21 cellular contexts compared by ENCODE assay signal in genomic region chr19:4675346-4675745, GRCh38. TPM values are rescaled to one million over a fixed set of nuclear protein-coding genes. Genes with fewer than 3 reads are reported as not detected.
DNase-seq lines count a peak whose midpoint lies in the region; ATAC-seq, FAIRE-seq and TF ChIP-seq lines count a peak whose summit lies in the region.
"Had no signal": no experiment of that assay in that cellular context is flagged by ENCODE, and none has a peak within 500 bp of the region (broad histone marks: within the 10 kb centered on the region; RNA-seq: fewer than 3 reads in every experiment).

No MANE protein-coding gene starts in this region.

- no peaks in the 10 kb centered on the region; the same call in 1 of the 2 replicates for H4K20me1 ChIP-seq in IMR-90 (ENCODE audit: insufficient read depth, low read length)
- no peaks in the 10 kb centered on the region for H4K20me1 ChIP-seq in GM12878 (ENCODE audit: control insufficient read depth, insufficient read depth)
- peaks cover 7% of the 10 kb centered on the region for H4K20me1 ChIP-seq in osteoblast (ENCODE audit: insufficient read depth, low read length)

- no peak overlapping the region for H3K18ac ChIP-seq in IMR-90 (ENCODE audit: low read depth, low read length)

- H4K5ac ChIP-seq in IMR-90 (ENCODE audit: low read depth, low read length) = no peak overlapping the region

- H3K9ac ChIP-seq in IMR-90 (ENCODE audit: low read depth, low read length) (no peak overlapping the region), GM12878 (ENCODE audit: control insufficient read depth, insufficient read depth, low read length) (no peak overlapping the region)
- H3K9ac ChIP-seq: GM23248, KMS-11, SK-N-SH had no signal

- H2AFZ ChIP-seq in IMR-90 (replicated peaks; ENCODE audit: low read length, poor library complexity) (no peak overlapping the region), GM12878 (ENCODE audit: control insufficient read depth, low read depth, low read length) (no peak overlapping the region), osteoblast (ENCODE audit: low read length) (no peak overlapping the region)
- H2AFZ ChIP-seq: GM23248 had no signal

- BruUV-seq in A673 (replicated peaks; lab: Mats Ljungman, UMichigan) (TSS peak; percentile 95), IMR-90 (replicated peaks; lab: Mats Ljungman, UMichigan) (TSS peak; percentile 96), GM12878 (replicated peaks; lab: Mats Ljungman, UMichigan) (TSS peak; percentile 94)

- H3K4ac ChIP-seq in IMR-90 (ENCODE audit: low read depth, low read length) = no peak overlapping the region

- no peak overlapping the region for H3K23ac ChIP-seq in IMR-90 (ENCODE audit: low read depth, low read length)

- no peaks in the 10 kb centered on the region for H3K9me1 ChIP-seq in IMR-90 (ENCODE audit: insufficient read depth, low read length)

- WGBS in IMR-90 (ENCODE audit: extremely low coverage in 2 of 2, insufficient read length in 1 of 2), 2 experiments = 87% methylated on average over 6 of the region's 16 CpGs; no CpG with 5 or more reads in 1 of the 2 experiments
- WGBS in GM12878 (ENCODE audit: insufficient coverage, insufficient replicate concordance, low lambda C conversion rate, missing lambda C conversion rate) = 98% methylated on average over 14 of the region's 16 CpGs

- no peak overlapping the region for H4K91ac ChIP-seq in IMR-90 (ENCODE audit: insufficient read depth, low read depth, low read length)

- RAD21 ChIA-PET in GM12878 (lab: Charles Lee; ENCODE audit: unreplicated experiment) = no interaction called here

- no peak overlapping the region for H2BK120ac ChIP-seq in IMR-90 (ENCODE audit: low read depth, low read length)

- no peak overlapping the region for H2BK5ac ChIP-seq in IMR-90 (ENCODE audit: low read depth, low read length, poor library complexity, severe bottlenecking)

- no peaks in the 10 kb centered on the region; a peak in 1 of 4 replicates for H3K79me1 ChIP-seq in IMR-90 (ENCODE audit: low read depth in 1 of 2, low read length in 2 of 2)

- H3K36me3 ChIP-seq in A673 (ENCODE audit: insufficient read depth, low read length, poor library complexity, severe bottlenecking) = no peaks in the 10 kb centered on the region
- peaks cover 26% of the 10 kb centered on the region for H3K36me3 ChIP-seq in IMR-90 (ENCODE audit: control insufficient read depth, insufficient read depth, low read length)
- peaks cover 0 to 6% of the 10 kb centered on the region in 2 experiments; a peak in 3 of 4 replicates for H3K36me3 ChIP-seq in GM12878 (ENCODE audit: control insufficient read depth in 2 of 2, insufficient read depth in 2 of 2, low read length in 1 of 2)
- peaks cover 26% of the 10 kb centered on the region for H3K36me3 ChIP-seq in osteoblast (ENCODE audit: insufficient read depth, low read length)

- H3K4me2 ChIP-seq in IMR-90 (ENCODE audit: low read depth, low read length) (no peak overlapping the region), GM12878 (ENCODE audit: control insufficient read depth, insufficient read depth) (no peak overlapping the region), osteoblast (ENCODE audit: insufficient read depth, low read length) (no peak overlapping the region)
- H3K4me2 ChIP-seq: A549, KMS-11, SK-N-SH had no signal

- no peak overlapping the region for H2AK9ac ChIP-seq in IMR-90 (replicated peaks; ENCODE audit: low read depth, low read length, poor library complexity)

- no peaks in the 10 kb centered on the region for H3K27me3 ChIP-seq in A673 (replicated peaks; ENCODE audit: insufficient read depth, low read depth, low read length, poor library complexity)
- H3K27me3 ChIP-seq in IMR-90 (ENCODE audit: control insufficient read depth, insufficient read depth, low read length) = no peaks in the 10 kb centered on the region
- H3K27me3 ChIP-seq in GM12878 (replicated peaks in 1 of 2; ENCODE audit: control insufficient read depth in 2 of 2, insufficient read depth in 2 of 2, low read length in 1 of 2) = no peaks in the 10 kb centered on the region
- no peaks in the 10 kb centered on the region for H3K27me3 ChIP-seq in osteoblast (ENCODE audit: insufficient read depth, low read length)
- H3K27me3 ChIP-seq: BE2C had no signal

- no peak for TF ChIP-seq EP300 in GM12878 (IDR thresholded peaks at IDR 0.05; ENCODE audit: borderline replicate concordance in 1 of 2, control insufficient read depth in 1 of 2, low read depth in 2 of 2, low read length in 2 of 2)

- TF ChIP-seq POLR2A in IMR-90 (IDR thresholded peaks at IDR 0.05; ENCODE audit: low read depth, low read length) (no peak), GM12878 (IDR thresholded peaks at IDR 0.05; ENCODE audit: low read depth, low read length) (no peak)

- TF ChIP-seq RAD21 in IMR-90 (IDR thresholded peaks at IDR 0.05; ENCODE audit: low read length) (no peak), GM12878 (IDR thresholded peaks at IDR 0.05; ENCODE audit: insufficient read depth, low read depth, low read length) (no peak)

- H3K79me2 ChIP-seq in GM12878 (ENCODE audit: control insufficient read depth, insufficient read depth, low read length) = no peaks in the 10 kb centered on the region
- no peaks in the 10 kb centered on the region for H3K79me2 ChIP-seq in osteoblast (ENCODE audit: insufficient read depth, low read length)

- H3K4me3 ChIP-seq in A673 (ENCODE audit: low read depth, low read length, poor library complexity, severe bottlenecking) (no peak overlapping the region), IMR-90 (ENCODE audit: insufficient read depth, low read depth, low read length) (no peak overlapping the region), GM12878 (no peak overlapping the region), osteoblast (ENCODE audit: insufficient read depth, low read length) (no peak overlapping the region)
- H3K4me3 ChIP-seq: A549, GM23248 had no signal

- dilution Hi-C loops in IMR-90 (cut with HindIII; ENCODE audit: low sequenced_read_pairs, unreplicated experiment) = no loop called here

- POLR2A ChIA-PET in A673 (lab: Charles Lee; ENCODE audit: low non-redundant PET) = no interaction called here
- POLR2A ChIA-PET in IMR-90 (lab: Charles Lee; ENCODE audit: unreplicated experiment) = no interaction called here
- POLR2A ChIA-PET in GM12878 (lab: Charles Lee) = no interaction called here

- TF ChIP-seq CTCF in A673 (conservative IDR thresholded peaks at IDR 0.05; ENCODE audit: low read depth, low read length) = no peak
- TF ChIP-seq CTCF in IMR-90 (conservative IDR thresholded peaks at IDR 0.05; ENCODE audit: low read depth, low read length) = no peak
- no peak for TF ChIP-seq CTCF in GM12878 (IDR thresholded peaks at IDR 0.05 in 2 of 3, conservative IDR thresholded peaks at IDR 0.05 in 1 of 3; ENCODE audit: control insufficient read depth in 2 of 3, extremely low read depth in 1 of 3, insufficient read depth in 1 of 3, low read depth in 3 of 3, low read length in 3 of 3)
- no peak for TF ChIP-seq CTCF in osteoblast (IDR thresholded peaks at IDR 0.05; ENCODE audit: extremely low read depth, low read depth, low read length)

- no peaks in the 10 kb centered on the region for H3K4me1 ChIP-seq in A673 (ENCODE audit: insufficient read depth, low read length, poor library complexity, severe bottlenecking)
- 0 out of 2 replicates have a peak, but pooled peaks cover 2% of the 10 kb centered on the region for H3K4me1 ChIP-seq in IMR-90 (ENCODE audit: control insufficient read depth, insufficient read depth, low read length)
- no peaks in the 10 kb centered on the region for H3K4me1 ChIP-seq in GM12878 (ENCODE audit: control insufficient read depth, insufficient read depth, low read length)
- peaks cover 6% of the 10 kb centered on the region for H3K4me1 ChIP-seq in osteoblast (ENCODE audit: insufficient read depth, low read length)

- intact Hi-C loops in A673 (cut with micrococcal nuclease; ENCODE audit: unreplicated experiment) (no loop called here), IMR-90 (cut with micrococcal nuclease) (no loop called here), GM12878 (cut with micrococcal nuclease; ENCODE audit: unreplicated experiment) (no loop called here)

- H4K8ac ChIP-seq in IMR-90 (ENCODE audit: low read depth in 2 of 2, low read length in 2 of 2) = no peak overlapping the region

- H3K56ac ChIP-seq in IMR-90 (ENCODE audit: extremely low read depth, insufficient read depth, low read length) = no peak overlapping the region

- SMC1A ChIA-PET in GM12878 (lab: Charles Lee; ENCODE audit: uncharacterized antibody, unreplicated experiment) = no interaction called here

- H2BK15ac ChIP-seq in IMR-90 (ENCODE audit: low read depth, low read length) = no peak overlapping the region

- H2AK5ac ChIP-seq in IMR-90 (ENCODE audit: low read depth, low read length) = no peak overlapping the region

- no peak for FAIRE-seq in GM12878 (lab: Jason Lieb, UNC)
- FAIRE-seq: A549 had no signal

- CTCF ChIA-PET in A673 (lab: Charles Lee) = interaction anchor here (0.6 kb wide), 1 partner anchor 100 kb away, joined by 3 read pairs; no protein-coding TSS in a partner anchor
- CTCF ChIA-PET in IMR-90 (lab: Yijun Ruan, JAX) = no interaction called here
- CTCF ChIA-PET in GM12878 (lab: Yijun Ruan, JAX) = no interaction called here

- H2BK20ac ChIP-seq in IMR-90 (ENCODE audit: low read depth, low read length) = no peak overlapping the region

- no peak overlapping the region for H3K14ac ChIP-seq in IMR-90 (replicated peaks; ENCODE audit: low read depth, low read length)

- in situ Hi-C loops in IMR-90 (cut with MboI; ENCODE audit: low sequenced_read_pairs) (no loop called here), GM12878 (cut with MboI) (no loop called here)

- DNase-seq in A673 (ENCODE audit: low spot score) (no peak), IMR-90 (no peak), GM12878 (ENCODE audit: low read depth, low spot score) (no peak), osteoblast (ENCODE audit: insufficient read length, low spot score, missing footprints) (peak; percentile 27), A172 (ENCODE audit: low spot score) (no peak)
- DNase-seq in activated effector memory CD4-positive, alpha-beta T cell treated with anti-CD3 and anti-CD28 coated beads, Interleukin-2, amount 50 U/mL, for 16 hours = no peak
- DNase-seq: BE2C; DMS79; GM23248; H9; NCI-H1105; NCI-H2029 treated with DMSO at 0.1 percent for 48 hours; NCI-H226; NCI-H524; NCI-H774; NK-92 treated with Interleukin-12 subunit alpha and Interleukin-12 subunit beta, amount 100 ng/mL, for 24 hours; SHP77 treated with DMSO at 0.1 percent for 48 hours; SK-N-SH had no signal

- H3K27ac ChIP-seq in A673 (ENCODE audit: low read depth, low read length, poor library complexity, severe bottlenecking) (no peak overlapping the region), IMR-90 (ENCODE audit: insufficient read depth, low read length) (no peak overlapping the region), GM12878 (ENCODE audit: control insufficient read depth, insufficient read depth) (no peak overlapping the region), osteoblast (ENCODE audit: low read depth, low read length) (no peak overlapping the region)
- H3K27ac ChIP-seq: A549, GM23248, KMS-11 had no signal

- H3K9me3 ChIP-seq in A673 (ENCODE audit: low read depth, low read length, poor library complexity, severe bottlenecking) (no peaks in the 10 kb centered on the region), IMR-90 (ENCODE audit: control insufficient read depth, insufficient read depth, low read length) (no peaks in the 10 kb centered on the region), GM12878 (replicated peaks; ENCODE audit: control insufficient read depth, insufficient read depth, low read length) (no peaks in the 10 kb centered on the region), osteoblast (ENCODE audit: low read depth, low read length) (no peaks in the 10 kb centered on the region)
- H3K9me3 ChIP-seq: A549, BE2C, SK-N-SH had no signal

- ATAC-seq in IMR-90 (ENCODE audit: low read depth) = no peak
- ATAC-seq in GM12878 = no peak
- ATAC-seq in GM18907 (IDR thresholded peaks at IDR 0.05; ENCODE audit: unreplicated experiment) = no peak
- ATAC-seq: A549 had no signal

RNA-seq across cellular contexts. Expression of gene MYDGF, which starts 5.2 kb away (rescaled TPM):
- total RNA-seq in A673 (2021) (128 TPM in 2 replicates), IMR-90 (2012; rRNA removed) (160 and 203 TPM in 2 replicates), GM12878 (2014; rRNA removed) (68.7 and 83.5 TPM in 2 replicates), GM12878 (2014; rRNA removed; fragmentation: Illumina TruSeq; extraction: Trizol) (46.0 and 50.2 TPM in 2 replicates), GM12878 (2021) (57.4 and 64.7 TPM in 2 replicates), osteoblast (152 and 161 TPM in 2 replicates)
- polyA plus RNA-seq in IMR-90 (2012; rRNA removed) (310 and 381 TPM in 2 replicates), GM12878 (2011; rRNA removed) (31.3 and 45.6 TPM in 2 replicates), GM12878 (2014; fragmentation: Illumina TruSeq; extraction: Trizol) (17.9 and 39.1 TPM in 2 replicates), GM12878 (2014; fragmentation: Nextera tagmentation; extraction: Ambion mirVana) (10 to 100 TPM in 1 of 2 experiments, 1 to 10 TPM in 1; 2.3 to 18.5 TPM), GM12878 (2014; rRNA removed) (92.8 and 96.7 TPM in 2 replicates), GM12878 (2016; fragmentation: Nextera tagmentation; extraction: Ambion mirVana) (100 to 1,000 TPM; 183 to 196 TPM)
- polyA plus RNA-seq in IMR-90 (2012; cell fraction: cytosol; rRNA removed) = 436 and 568 TPM in 2 replicates
- polyA plus RNA-seq in IMR-90 (2012; cell fraction: nucleus; rRNA removed; ENCODE audit: low replicate concordance) = 93.6 and 181 TPM in 2 replicates
- total RNA-seq in GM12878 (2013; cell fraction: nucleolus; rRNA removed) = 25.3 and 26.6 TPM in 2 replicates
- polyA plus RNA-seq in GM12878 (2011; ENCODE audit: low read depth) = 61.8 TPM
- 72.7 and 135 TPM in 2 replicates for polyA plus RNA-seq in GM12878 (2011; cell fraction: cytosol; rRNA removed)
- polyA plus RNA-seq in GM12878 (2011; cell fraction: nucleus; rRNA removed) = 44.9 and 47.5 TPM in 2 replicates
- polyA plus RNA-seq in GM12878 (2012) = 111 and 140 TPM in 2 replicates
- polyA minus RNA-seq in GM12878 (2011; rRNA and poly(A)+ RNA removed) = 15.4 and 26.8 TPM in 2 replicates
- 14.0 and 15.4 TPM in 2 replicates for polyA minus RNA-seq in GM12878 (2011; cell fraction: cytosol; rRNA and poly(A)+ RNA removed)
- polyA minus RNA-seq in GM12878 (2011; cell fraction: nucleus; rRNA and poly(A)+ RNA removed) = 7.4 and 12.1 TPM in 2 replicates
- 200 and 211 TPM in 2 replicates for total RNA-seq in A172 (2014; rRNA removed; shearing (Covaris generic))

RNA-seq across cellular contexts. Expression of gene TNFAIP8L1, which starts 36.0 kb away (rescaled TPM):
- total RNA-seq in A673 (2021) = 24.7 and 25.4 TPM in 2 replicates
- 2.5 and 3.1 TPM in 2 replicates for total RNA-seq in IMR-90 (2012; rRNA removed)
- 6.0 TPM in 2 replicates for polyA plus RNA-seq in IMR-90 (2012; rRNA removed)
- polyA plus RNA-seq in IMR-90 (2012; cell fraction: cytosol; rRNA removed) = 5.1 and 7.1 TPM in 2 replicates
- 2.3 and 2.9 TPM in 2 replicates for polyA plus RNA-seq in IMR-90 (2012; cell fraction: nucleus; rRNA removed; ENCODE audit: low replicate concordance)
- 17.9 and 19.3 TPM in 2 replicates for total RNA-seq in GM12878 (2013; cell fraction: nucleolus; rRNA removed)
- 5.0 TPM in 2 replicates for total RNA-seq in GM12878 (2014; rRNA removed)
- 8.3 and 8.7 TPM in 2 replicates for total RNA-seq in GM12878 (2014; rRNA removed; fragmentation: Illumina TruSeq; extraction: Trizol)
- 12.7 and 14.3 TPM in 2 replicates for total RNA-seq in GM12878 (2021)
- polyA plus RNA-seq in GM12878 (2011; ENCODE audit: low read depth) = 4.5 TPM
- 7.6 and 9.0 TPM in 2 replicates for polyA plus RNA-seq in GM12878 (2011; rRNA removed)
- polyA plus RNA-seq in GM12878 (2011; cell fraction: cytosol; rRNA removed) = 14.0 and 14.6 TPM in 2 replicates
- polyA plus RNA-seq in GM12878 (2011; cell fraction: nucleus; rRNA removed) = 4.2 and 6.9 TPM in 2 replicates
- polyA plus RNA-seq in GM12878 (2012) = 7.7 and 9.0 TPM in 2 replicates
- polyA plus RNA-seq in GM12878 (2014; fragmentation: Illumina TruSeq; extraction: Trizol) = 4.6 and 8.6 TPM in 2 replicates
- 1 to 10 TPM in 1 of 2 experiments, under 1 TPM in 1; 0.93 to 2.4 TPM for polyA plus RNA-seq in GM12878 (2014; fragmentation: Nextera tagmentation; extraction: Ambion mirVana)
- 12.4 and 13.1 TPM in 2 replicates for polyA plus RNA-seq in GM12878 (2014; rRNA removed)
- polyA plus RNA-seq in GM12878 (2016; fragmentation: Nextera tagmentation; extraction: Ambion mirVana) = 1 to 10 TPM; 8.3 to 9.2 TPM
- polyA minus RNA-seq in GM12878 (2011; rRNA and poly(A)+ RNA removed) = 6.7 and 13.4 TPM in 2 replicates
- polyA minus RNA-seq in GM12878 (2011; cell fraction: cytosol; rRNA and poly(A)+ RNA removed) = 5.9 and 6.3 TPM in 2 replicates
- polyA minus RNA-seq in GM12878 (2011; cell fraction: nucleus; rRNA and poly(A)+ RNA removed) = 4.1 and 6.6 TPM in 2 replicates
- total RNA-seq in osteoblast = 1.8 TPM in 2 replicates
- total RNA-seq in A172 (2014; rRNA removed; shearing (Covaris generic)) = 7.5 and 9.5 TPM in 2 replicates

RNA-seq across cellular contexts. Expression of gene DPP9, which starts 48.3 kb away (rescaled TPM):
- total RNA-seq in A673 (2021) = 60.2 and 65.7 TPM in 2 replicates
- total RNA-seq in IMR-90 (2012; rRNA removed) = 12.2 and 12.4 TPM in 2 replicates
- 33.0 and 37.3 TPM in 2 replicates for polyA plus RNA-seq in IMR-90 (2012; rRNA removed)
- 27.1 and 46.5 TPM in 2 replicates for polyA plus RNA-seq in IMR-90 (2012; cell fraction: cytosol; rRNA removed)
- 36.9 and 57.3 TPM in 2 replicates for polyA plus RNA-seq in IMR-90 (2012; cell fraction: nucleus; rRNA removed; ENCODE audit: low replicate concordance)
- 114 and 131 TPM in 2 replicates for total RNA-seq in GM12878 (2013; cell fraction: nucleolus; rRNA removed)
- total RNA-seq in GM12878 (2014; rRNA removed) = 32.3 and 35.7 TPM in 2 replicates
- total RNA-seq in GM12878 (2014; rRNA removed; fragmentation: Illumina TruSeq; extraction: Trizol) = 14.9 and 15.2 TPM in 2 replicates
- 54.5 and 58.6 TPM in 2 replicates for total RNA-seq in GM12878 (2021)
- 7.2 TPM for polyA plus RNA-seq in GM12878 (2011; ENCODE audit: low read depth)
- polyA plus RNA-seq in GM12878 (2011; rRNA removed) = 4.5 and 10.0 TPM in 2 replicates
- polyA plus RNA-seq in GM12878 (2011; cell fraction: cytosol; rRNA removed) = 13.7 and 15.7 TPM in 2 replicates
- 30.1 and 56.0 TPM in 2 replicates for polyA plus RNA-seq in GM12878 (2011; cell fraction: nucleus; rRNA removed)
- polyA plus RNA-seq in GM12878 (2012) = 22.3 and 28.0 TPM in 2 replicates
- polyA plus RNA-seq in GM12878 (2014; fragmentation: Illumina TruSeq; extraction: Trizol) = 11.4 and 24.1 TPM in 2 replicates
- polyA plus RNA-seq in GM12878 (2014; fragmentation: Nextera tagmentation; extraction: Ambion mirVana) = 1 to 10 TPM in 1 of 2 experiments, under 1 TPM in 1; 0.64 to 1.2 TPM
- polyA plus RNA-seq in GM12878 (2014; rRNA removed) = 31.0 and 40.9 TPM in 2 replicates
- polyA plus RNA-seq in GM12878 (2016; fragmentation: Nextera tagmentation; extraction: Ambion mirVana) = 10 to 100 TPM; 50.6 to 52.9 TPM
- 13.0 and 18.5 TPM in 2 replicates for polyA minus RNA-seq in GM12878 (2011; rRNA and poly(A)+ RNA removed)
- polyA minus RNA-seq in GM12878 (2011; cell fraction: cytosol; rRNA and poly(A)+ RNA removed) = 13.9 and 19.4 TPM in 2 replicates
- polyA minus RNA-seq in GM12878 (2011; cell fraction: nucleus; rRNA and poly(A)+ RNA removed) = 23.8 and 35.4 TPM in 2 replicates
- total RNA-seq in osteoblast = 26.5 and 30.4 TPM in 2 replicates
- total RNA-seq in A172 (2014; rRNA removed; shearing (Covaris generic)) = 81.8 and 93.3 TPM in 2 replicates
